In the genomic region with DNA sequence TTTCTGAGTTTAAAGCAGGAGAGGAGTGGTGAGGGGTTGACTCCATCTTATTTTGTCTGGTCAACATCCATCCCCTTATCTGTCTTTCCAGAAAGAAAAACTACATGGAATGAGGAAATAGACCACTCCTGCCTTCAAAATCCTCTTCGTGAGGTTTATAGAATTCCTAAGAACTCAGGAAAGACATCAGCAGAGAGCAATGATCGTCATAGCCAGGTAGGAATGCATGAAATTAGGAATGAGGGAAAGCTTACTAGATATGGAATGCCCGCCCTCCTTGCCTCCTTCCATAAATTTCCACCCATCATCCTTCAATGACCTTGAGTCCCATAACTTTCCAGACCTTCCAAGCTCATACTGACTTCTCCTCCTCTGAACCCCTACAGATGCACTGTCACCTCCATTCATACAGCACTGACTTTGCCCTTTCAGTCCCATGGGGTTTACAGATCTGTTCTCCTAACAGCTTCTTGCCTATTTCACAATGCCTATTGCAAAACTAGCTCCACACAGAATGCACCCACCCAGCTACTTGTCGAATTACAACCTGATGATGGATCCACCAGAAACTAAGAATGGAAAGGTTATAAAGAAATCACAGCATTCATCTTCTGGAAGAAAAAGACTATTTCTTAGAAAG, we compare ENCODE assay signal across 13 cellular contexts. TPM values are rescaled to one million over a fixed set of nuclear protein-coding genes. Genes with fewer than 3 reads are reported as not detected.
DNase-seq lines count a peak whose midpoint lies in the region; ATAC-seq, FAIRE-seq and TF ChIP-seq lines count a peak whose summit lies in the region.
"Had no signal": no experiment of that assay in that cellular context is flagged by ENCODE, and none has a peak within 500 bp of the region (broad histone marks: within the 10 kb centered on the region; RNA-seq: fewer than 3 reads in every experiment).

No MANE protein-coding gene starts in this region.

- peak overlapping the region; percentile 24 for H3K27ac Mint-ChIP-seq in activated CD4-positive, alpha-beta memory T cell treated with anti-CD3 and anti-CD28 coated beads for 36 hours
- H3K27ac Mint-ChIP-seq in activated CD4-positive, alpha-beta memory T cell treated with anti-CD3 and anti-CD28 coated beads, Interleukin-2, amount 10 ng/mL, durations not matched to agents 7 days and 5 days: no peak overlapping the region
- H3K27ac Mint-ChIP-seq in Calu3 (ENCODE audit: unreplicated experiment): no peak overlapping the region

- no peak overlapping the region for H2AFZ ChIP-seq in K562 (ENCODE audit: low read depth, low read length)
- no peak overlapping the region for H2AFZ ChIP-seq in keratinocyte (ENCODE audit: control insufficient read depth, low read length)

- no peak for TF ChIP-seq EP300 in K562 (IDR thresholded peaks at IDR 0.05; ENCODE audit: low read length)
- TF ChIP-seq EP300 in tibial nerve (IDR thresholded peaks at IDR 0.05): peak; percentile 52 to 91

- H3K36me3 ChIP-seq in K562 (ENCODE audit: control insufficient read depth, insufficient read depth, low read length) (no peaks in the 10 kb centered on the region), keratinocyte (ENCODE audit: control insufficient read depth in 2 of 2, extremely low read depth in 1 of 2, insufficient read depth in 2 of 2, low read length in 2 of 2) (peaks cover 0 to 5% of the 10 kb centered on the region in 2 experiments), tibial nerve (peaks cover 0 to 77% (median 3%) of the 10 kb centered on the region in 3 donors)

- H3K79me2 ChIP-seq in K562 (ENCODE audit: control insufficient read depth, insufficient read depth, low read length) (no peaks in the 10 kb centered on the region), keratinocyte (ENCODE audit: control insufficient read depth, insufficient read depth, low read length) (no peaks in the 10 kb centered on the region)

- POLR2A ChIA-PET in activated CD4-positive, alpha-beta memory T cell treated with anti-CD3 and anti-CD28 coated beads for 36 hours (lab: Charles Lee): no interaction called here
- POLR2A ChIA-PET in activated CD4-positive, alpha-beta memory T cell treated with anti-CD3 and anti-CD28 coated beads, Interleukin-2, amount 10 ng/mL, durations not matched to agents 7 days and 5 days (lab: Charles Lee): interaction anchor here (1.3 kb wide), 1 partner anchor 28 kb away, joined by 3 read pairs; no protein-coding TSS in a partner anchor
- POLR2A ChIA-PET in K562 (lab: Yijun Ruan, JAX): interaction anchor here (0.6 to 1.1 kb wide), 4 partner anchors 8 to 28 kb away, joined by 3 to 5 read pairs (median 3); no protein-coding TSS in a partner anchor

- TF ChIP-seq CTCF in K562 (IDR thresholded peaks at IDR 0.05 in 2 of 3, conservative IDR thresholded peaks at IDR 0.05 in 1 of 3; ENCODE audit: insufficient read depth in 2 of 3, low read depth in 1 of 3, low read length in 3 of 3): no peak
- no peak for TF ChIP-seq CTCF in keratinocyte (optimal IDR thresholded peaks at IDR 0.05 in 1 of 3, IDR thresholded peaks at IDR 0.05 in 1 of 3, conservative IDR thresholded peaks at IDR 0.05 in 1 of 3; ENCODE audit: extremely low read depth in 1 of 3, insufficient read depth in 2 of 3, low read length in 3 of 3)
- no peak for TF ChIP-seq CTCF in tibial nerve (IDR thresholded peaks at IDR 0.05)
- TF ChIP-seq CTCF in Calu3 (IDR thresholded peaks at IDR 0.05; ENCODE audit: unreplicated experiment): no peak

- dilution Hi-C loops in keratinocyte (cut with MboI; ENCODE audit: extremely low pct_ligation_motif_present, low sequenced_read_pairs): no loop called here

- peaks cover 45% of the 10 kb centered on the region for H3K36me3 Mint-ChIP-seq in activated CD4-positive, alpha-beta memory T cell treated with anti-CD3 and anti-CD28 coated beads for 36 hours
- peaks cover 49% of the 10 kb centered on the region for H3K36me3 Mint-ChIP-seq in activated CD4-positive, alpha-beta memory T cell treated with anti-CD3 and anti-CD28 coated beads, Interleukin-2, amount 10 ng/mL, durations not matched to agents 7 days and 5 days (ENCODE audit: low read depth)
- H3K36me3 Mint-ChIP-seq in Calu3 (ENCODE audit: insufficient read depth, unreplicated experiment): no peaks in the 10 kb centered on the region

- no peaks in the 10 kb centered on the region for H3K9me3 ChIP-seq in K562 (replicated peaks; ENCODE audit: control insufficient read depth, insufficient read depth, low read depth, low read length)
- no peaks in the 10 kb centered on the region for H3K9me3 ChIP-seq in keratinocyte (ENCODE audit: control insufficient read depth, low read depth, low read length)
- H3K9me3 ChIP-seq in tibial nerve: no peaks in the 10 kb centered on the region
- H3K9me3 ChIP-seq: heart left ventricle, thyroid gland had no signal

- H3K9me1 ChIP-seq in K562 (ENCODE audit: control insufficient read depth, insufficient read depth, low read length) (no peaks in the 10 kb centered on the region), keratinocyte (ENCODE audit: control insufficient read depth, extremely low read depth, insufficient read depth, low read length) (peaks cover 2% of the 10 kb centered on the region)

- H3K4me1 Mint-ChIP-seq in activated CD4-positive, alpha-beta memory T cell treated with anti-CD3 and anti-CD28 coated beads for 36 hours (ENCODE audit: low read depth): peaks cover 29% of the 10 kb centered on the region
- peaks cover 15% of the 10 kb centered on the region for H3K4me1 Mint-ChIP-seq in activated CD4-positive, alpha-beta memory T cell treated with anti-CD3 and anti-CD28 coated beads, Interleukin-2, amount 10 ng/mL, durations not matched to agents 7 days and 5 days
- peaks cover 36% of the 10 kb centered on the region for H3K4me1 Mint-ChIP-seq in Calu3 (ENCODE audit: low read depth, unreplicated experiment)

- DNase-seq in activated CD4-positive, alpha-beta memory T cell treated with anti-CD3 and anti-CD28 coated beads for 36 hours: no peak
- no peak for DNase-seq in activated CD4-positive, alpha-beta memory T cell treated with anti-CD3 and anti-CD28 coated beads, Interleukin-2, amount 10 ng/mL, durations not matched to agents 7 days and 5 days
- DNase-seq in K562 (ENCODE audit: extremely low read depth in 1 of 4, low spot score in 3 of 4): no peak
- DNase-seq in keratinocyte (ENCODE audit: low read depth, low spot score): no peak
- DNase-seq in tibial nerve (ENCODE audit: low spot score in 2 of 2): peak in 1 of 2 donors; percentile 67
- no peak for DNase-seq in RCC 7860 (ENCODE audit: low spot score)
- DNase-seq in Calu3: no peak
- DNase-seq: central memory CD4-positive, alpha-beta T cell; heart left ventricle; stimulated activated CD4-positive, alpha-beta T cell treated with anti-CD3 and anti-CD28 coated beads, Interleukin-2, amount 100 ng/mL, for 48 hours; thyroid gland had no signal

- in situ Hi-C loops in K562 (cut with MboI): loop anchor here (10.0 kb wide), 1 partner anchor 369 kb away; no protein-coding TSS in a partner anchor

- H3K4me1 ChIP-seq in K562 (replicated peaks in 1 of 2; ENCODE audit: control insufficient read depth in 2 of 2, insufficient read depth in 2 of 2, low read length in 2 of 2) (no peaks in the 10 kb centered on the region; a peak in 3 of 5 replicates), keratinocyte (ENCODE audit: control insufficient read depth, extremely low read depth, insufficient read depth, low read length) (peaks cover 49% of the 10 kb centered on the region), tibial nerve (peaks cover 0 to 66% (median 2%) of the 10 kb centered on the region in 4 donors)

- H4K20me1 ChIP-seq in K562 (replicated peaks; ENCODE audit: control insufficient read depth, insufficient read depth, low read length): peaks cover 7% of the 10 kb centered on the region; the same call in 1 of the 2 replicates
- H4K20me1 ChIP-seq in keratinocyte (ENCODE audit: control insufficient read depth, extremely low read depth, insufficient read depth, low read length): no peaks in the 10 kb centered on the region

- no peaks in the 10 kb centered on the region for H3K27me3 Mint-ChIP-seq in activated CD4-positive, alpha-beta memory T cell treated with anti-CD3 and anti-CD28 coated beads for 36 hours
- no peaks in the 10 kb centered on the region for H3K27me3 Mint-ChIP-seq in activated CD4-positive, alpha-beta memory T cell treated with anti-CD3 and anti-CD28 coated beads, Interleukin-2, amount 10 ng/mL, durations not matched to agents 7 days and 5 days
- no peaks in the 10 kb centered on the region for H3K27me3 Mint-ChIP-seq in Calu3 (ENCODE audit: unreplicated experiment)

- no peak for TF ChIP-seq RAD21 in K562 (CRISPR knock-in tag; conservative IDR thresholded peaks at IDR 0.05 in 1 of 2, IDR thresholded peaks at IDR 0.05 in 1 of 2)

- BruUV-seq in K562 (replicated peaks; lab: Mats Ljungman, UMichigan): no TSS peak
- BruUV-seq in Calu3 (replicated peaks; lab: Mats Ljungman, UMichigan): no TSS peak

- TF ChIP-seq POLR2A in K562 (conservative IDR thresholded peaks at IDR 0.05) (no peak), tibial nerve (IDR thresholded peaks at IDR 0.05) (no peak), GM18505 (IDR thresholded peaks at IDR 0.05; ENCODE audit: borderline replicate concordance, extremely low read depth, insufficient read depth, insufficient read length) (no peak)

- no peak overlapping the region for H3K27ac ChIP-seq in K562 (ENCODE audit: extremely low read depth, low read depth, low read length)
- H3K27ac ChIP-seq in keratinocyte (ENCODE audit: control insufficient read depth, insufficient read depth, low read length): peak overlapping the region; percentile 19
- peak overlapping the region; percentile 21 to 78 (median 58) for H3K27ac ChIP-seq in tibial nerve
- H3K27ac ChIP-seq: thyroid gland had no signal

- CTCF ChIA-PET in activated CD4-positive, alpha-beta memory T cell treated with anti-CD3 and anti-CD28 coated beads for 36 hours (lab: Charles Lee): interaction anchor here (1.2 to 33.4 kb wide), 3 partner anchors 10 to 65 kb away, joined by 4 to 1224 read pairs (median 194); partner anchors contain the start of gene PIK3C2B
- CTCF ChIA-PET in activated CD4-positive, alpha-beta memory T cell treated with anti-CD3 and anti-CD28 coated beads, Interleukin-2, amount 10 ng/mL, durations not matched to agents 7 days and 5 days (lab: Charles Lee): interaction anchor here (1.2 to 16.6 kb wide), 4 partner anchors 11 to 371 kb away, joined by 3 to 370 read pairs (median 17); partner anchors contain the start of gene PIK3C2B
- CTCF ChIA-PET in K562 (lab: Yijun Ruan, JAX; ENCODE audit: low intra/inter-chr PET ratio) (interaction anchor here (0.5 kb wide), 1 partner anchor 570 kb away, joined by 3 read pairs; no protein-coding TSS in a partner anchor), Calu3 (lab: Charles Lee) (no interaction called here)

- ATAC-seq in K562 (no peak), GM18505 (IDR thresholded peaks at IDR 0.05; ENCODE audit: unreplicated experiment) (no peak)

- no peaks in the 10 kb centered on the region for H3K9me3 Mint-ChIP-seq in activated CD4-positive, alpha-beta memory T cell treated with anti-CD3 and anti-CD28 coated beads for 36 hours
- no peaks in the 10 kb centered on the region for H3K9me3 Mint-ChIP-seq in activated CD4-positive, alpha-beta memory T cell treated with anti-CD3 and anti-CD28 coated beads, Interleukin-2, amount 10 ng/mL, durations not matched to agents 7 days and 5 days
- no peaks in the 10 kb centered on the region for H3K9me3 Mint-ChIP-seq in Calu3 (ENCODE audit: low read depth, unreplicated experiment)

- H3K4me2 ChIP-seq in K562 (ENCODE audit: insufficient read depth, low read length): no peak overlapping the region
- H3K4me2 ChIP-seq in keratinocyte (ENCODE audit: control insufficient read depth, extremely low read depth, insufficient read depth, low read depth, low read length): no peak overlapping the region

- 3% methylated on average over 4 of the region's 4 CpGs for WGBS in K562 (ENCODE audit: insufficient coverage, low coverage, missing lambda C conversion rate)
- 82 to 83% methylated on average over 4 of the region's 4 CpGs for WGBS in tibial nerve, 2 donors

- H3K4me3 Mint-ChIP-seq in activated CD4-positive, alpha-beta memory T cell treated with anti-CD3 and anti-CD28 coated beads for 36 hours: no peak overlapping the region
- no peak overlapping the region for H3K4me3 Mint-ChIP-seq in activated CD4-positive, alpha-beta memory T cell treated with anti-CD3 and anti-CD28 coated beads, Interleukin-2, amount 10 ng/mL, durations not matched to agents 7 days and 5 days
- no peak overlapping the region for H3K4me3 Mint-ChIP-seq in Calu3 (ENCODE audit: low read depth, unreplicated experiment)

- H3K4me3 ChIP-seq in K562 (no peak overlapping the region), keratinocyte (ENCODE audit: control insufficient read depth in 2 of 3, extremely low read depth in 1 of 3, insufficient read depth in 2 of 3, low read depth in 1 of 3, low read length in 3 of 3) (no peak overlapping the region), tibial nerve (no peak overlapping the region)
- H3K4me3 ChIP-seq: heart left ventricle, thyroid gland had no signal

- peaks cover 37 to 54% of the 10 kb centered on the region in 2 experiments for H3K27me3 ChIP-seq in K562 (ENCODE audit: control insufficient read depth in 2 of 2, insufficient read depth in 2 of 2, low read length in 2 of 2)
- H3K27me3 ChIP-seq in keratinocyte (ENCODE audit: control insufficient read depth, extremely low read depth, insufficient read depth, low read length): no peaks in the 10 kb centered on the region
- H3K27me3 ChIP-seq in tibial nerve: no peaks in the 10 kb centered on the region
- H3K27me3 ChIP-seq: heart left ventricle, thyroid gland had no signal

- H3K9ac ChIP-seq in K562 (ENCODE audit: insufficient read depth in 1 of 2, low read depth in 2 of 2, low read length in 2 of 2): no peak overlapping the region
- no peak overlapping the region for H3K9ac ChIP-seq in keratinocyte (ENCODE audit: control insufficient read depth, extremely low read depth, insufficient read depth, low read length)

- FAIRE-seq in K562 (lab: Jason Lieb, UNC): no peak
- no peak for FAIRE-seq in keratinocyte (lab: Jason Lieb, UNC)
- no peak for FAIRE-seq in RCC 7860 (lab: Jason Lieb, UNC)
- FAIRE-seq: A204.1 had no signal

- intact Hi-C loops in activated CD4-positive, alpha-beta memory T cell treated with anti-CD3 and anti-CD28 coated beads for 36 hours (cut with micrococcal nuclease): no loop called here
- intact Hi-C loops in K562 (cut with micrococcal nuclease) (no loop called here), Calu3 (cut with micrococcal nuclease; ENCODE audit: unreplicated experiment) (no loop called here)

RNA-seq across cellular contexts. Expression of gene PPP1R15B, which starts 23.7 kb away (rescaled TPM):
- 10 to 100 TPM; 54.9 to 57.1 TPM for total RNA-seq in activated CD4-positive, alpha-beta memory T cell treated with anti-CD3 and anti-CD28 coated beads for 36 hours
- total RNA-seq in activated CD4-positive, alpha-beta memory T cell treated with anti-CD3 and anti-CD28 coated beads, Interleukin-2, amount 10 ng/mL, durations not matched to agents 7 days and 5 days: 10 to 100 TPM; 76.0 to 76.1 TPM
- total RNA-seq in K562 (2011; cell fraction: chromatin; rRNA removed; ENCODE audit: low replicate concordance): 89.5 and 106 TPM in 2 replicates
- total RNA-seq in K562 (2011; cell fraction: nucleolus; rRNA removed): 92.1 and 92.6 TPM in 2 replicates
- 106 and 121 TPM in 2 replicates for total RNA-seq in K562 (2011; cell fraction: nucleoplasm; rRNA removed)
- 30.8 and 32.3 TPM in 2 replicates for total RNA-seq in K562 (2014; rRNA removed)
- total RNA-seq in K562 (2014; rRNA removed; fragmentation: Illumina TruSeq; extraction: Trizol): 42.2 and 45.5 TPM in 2 replicates
- 30.6 and 32.4 TPM in 2 replicates for total RNA-seq in K562 (2015; rRNA removed; fragmentation: Illumina TruSeq; extraction: Trizol)
- total RNA-seq in K562 (2021): 46.5 and 48.1 TPM in 2 replicates
- 24.6 and 27.0 TPM in 2 replicates for polyA plus RNA-seq in K562 (2011; rRNA removed)
- polyA plus RNA-seq in K562 (2011; cell fraction: cytosol; rRNA removed): 19.2 and 23.1 TPM in 2 replicates
- 18.4 and 20.5 TPM in 2 replicates for polyA plus RNA-seq in K562 (2011; cell fraction: nucleus; rRNA removed)
- polyA plus RNA-seq in K562 (2012): 15.8 and 22.5 TPM in 2 replicates
- polyA plus RNA-seq in K562 (2014; fragmentation: Illumina TruSeq; extraction: Trizol): 34.2 and 36.5 TPM in 2 replicates
- polyA plus RNA-seq in K562 (2014; fragmentation: Nextera tagmentation; extraction: Ambion mirVana): 10 to 100 TPM; 17.0 to 24.7 TPM
- polyA plus RNA-seq in K562 (2014; rRNA removed): 26.9 and 27.2 TPM in 2 replicates
- polyA minus RNA-seq in K562 (2011; rRNA and poly(A)+ RNA removed): 47.0 and 63.2 TPM in 2 replicates
- 38.7 and 39.2 TPM in 2 replicates for polyA minus RNA-seq in K562 (2011; cell fraction: cytosol; rRNA and poly(A)+ RNA removed)
- 36.5 and 72.2 TPM in 2 replicates for polyA minus RNA-seq in K562 (2011; cell fraction: nucleus; rRNA and poly(A)+ RNA removed)
- 13.7 to 22.8 TPM (median 19.1 TPM) in 3 replicates for polyA plus RNA-seq in keratinocyte
- polyA plus RNA-seq in keratinocyte (2011; ENCODE audit: low read depth): 18.5 TPM
- 8.2 and 13.5 TPM in 2 replicates for polyA plus RNA-seq in keratinocyte (2011; cell fraction: cytosol; rRNA removed)
- polyA plus RNA-seq in keratinocyte (2011; cell fraction: nucleus; rRNA removed): 29.7 and 36.0 TPM in 2 replicates
- polyA plus RNA-seq in keratinocyte (2012; ENCODE audit: low replicate concordance): 15.0 and 20.0 TPM in 2 replicates
- 19.4 to 27.1 TPM (median 26.7 TPM) in 3 replicates for polyA minus RNA-seq in keratinocyte
- polyA minus RNA-seq in keratinocyte (2011; cell fraction: cytosol; rRNA and poly(A)+ RNA removed): 23.6 TPM
- 41.9 and 58.3 TPM in 2 replicates for polyA minus RNA-seq in keratinocyte (2011; cell fraction: nucleus; rRNA and poly(A)+ RNA removed)
- 10 to 100 TPM; 42.9 to 59.9 (median 49.2) TPM for total RNA-seq in tibial nerve
- total RNA-seq in Calu3 (2022): 65.2 and 68.8 TPM in 2 replicates

RNA-seq across cellular contexts. Expression of gene PIK3C2B, which starts 59.2 kb away (rescaled TPM):
- total RNA-seq in activated CD4-positive, alpha-beta memory T cell treated with anti-CD3 and anti-CD28 coated beads for 36 hours: 10 to 100 TPM; 43.4 to 46.4 TPM
- 10 to 100 TPM; 31.0 to 32.0 TPM for total RNA-seq in activated CD4-positive, alpha-beta memory T cell treated with anti-CD3 and anti-CD28 coated beads, Interleukin-2, amount 10 ng/mL, durations not matched to agents 7 days and 5 days
- 1.7 and 12.0 TPM in 2 replicates for total RNA-seq in K562 (2011; cell fraction: chromatin; rRNA removed; ENCODE audit: low replicate concordance)
- total RNA-seq in K562 (2011; cell fraction: nucleolus; rRNA removed): 2.2 and 6.7 TPM in 2 replicates
- 2.1 and 2.4 TPM in 2 replicates for total RNA-seq in K562 (2011; cell fraction: nucleoplasm; rRNA removed)
- total RNA-seq in K562 (2014; rRNA removed) (0.95 and 1.6 TPM in 2 replicates), K562 (2014; rRNA removed; fragmentation: Illumina TruSeq; extraction: Trizol) (0.61 and 0.62 TPM in 2 replicates), K562 (2015; rRNA removed; fragmentation: Illumina TruSeq; extraction: Trizol) (0.34 and 0.72 TPM in 2 replicates), K562 (2021) (1.8 and 2.9 TPM in 2 replicates), tibial nerve (10 to 100 TPM; 18.0 to 67.2 (median 32.5) TPM), Calu3 (2022) (24.4 and 33.9 TPM in 2 replicates)
- polyA plus RNA-seq in K562 (2011; rRNA removed) (1.1 and 4.0 TPM in 2 replicates), K562 (2014; fragmentation: Illumina TruSeq; extraction: Trizol) (0.55 and 0.82 TPM in 2 replicates), K562 (2014; fragmentation: Nextera tagmentation; extraction: Ambion mirVana) (under 1 TPM; 0.10 to 0.27 TPM), K562 (2014; rRNA removed) (0.27 and 0.65 TPM in 2 replicates), keratinocyte (5.4 to 11.2 TPM (median 6.3 TPM) in 3 replicates)
- polyA plus RNA-seq in K562 (2011; cell fraction: cytosol; rRNA removed): 2.0 and 3.0 TPM in 2 replicates
- 3.8 and 3.9 TPM in 2 replicates for polyA plus RNA-seq in K562 (2011; cell fraction: nucleus; rRNA removed)
- polyA plus RNA-seq in K562 (2012): 1.4 and 2.8 TPM in 2 replicates
- polyA minus RNA-seq in K562 (2011; rRNA and poly(A)+ RNA removed): 3.3 and 3.9 TPM in 2 replicates
- 2.7 and 7.7 TPM in 2 replicates for polyA minus RNA-seq in K562 (2011; cell fraction: cytosol; rRNA and poly(A)+ RNA removed)
- 3.1 and 6.1 TPM in 2 replicates for polyA minus RNA-seq in K562 (2011; cell fraction: nucleus; rRNA and poly(A)+ RNA removed)
- 7.3 TPM for polyA plus RNA-seq in keratinocyte (2011; ENCODE audit: low read depth)
- 4.2 and 5.1 TPM in 2 replicates for polyA plus RNA-seq in keratinocyte (2011; cell fraction: cytosol; rRNA removed)
- polyA plus RNA-seq in keratinocyte (2011; cell fraction: nucleus; rRNA removed): 15.4 and 17.4 TPM in 2 replicates
- polyA plus RNA-seq in keratinocyte (2012; ENCODE audit: low replicate concordance): 4.6 and 8.5 TPM in 2 replicates
- polyA minus RNA-seq in keratinocyte: 15.1 to 30.8 TPM (median 26.3 TPM) in 3 replicates
- polyA minus RNA-seq in keratinocyte (2011; cell fraction: cytosol; rRNA and poly(A)+ RNA removed): 23.6 TPM
- polyA minus RNA-seq in keratinocyte (2011; cell fraction: nucleus; rRNA and poly(A)+ RNA removed): 21.5 and 25.7 TPM in 2 replicates
